17 cellular contexts compared by ENCODE assay signal in genomic region chr7:44282601-44283171, GRCh38. TPM values are rescaled to one million over a fixed set of nuclear protein-coding genes. Genes with fewer than 3 reads are reported as not detected.
DNase-seq lines count a peak whose midpoint lies in the region; ATAC-seq and TF ChIP-seq lines count a peak whose summit lies in the region.
"Had no signal": no experiment of that assay in that cellular context is flagged by ENCODE, and none has a peak within 500 bp of the region (broad histone marks: within the 10 kb centered on the region; RNA-seq: fewer than 3 reads in every experiment).

No MANE protein-coding gene starts in this region.

- H3K36me3 Mint-ChIP-seq in T-helper 17 cell (ENCODE audit: low read depth) = no peaks in the 10 kb centered on the region

- no peak overlapping the region for H3K27ac Mint-ChIP-seq in T-helper 17 cell
- H3K27ac Mint-ChIP-seq: activated T-helper 17 cell treated with anti-CD3 and anti-CD28 coated beads, Interleukin-2, amount 50 U/mL, for 72 hours; CD4-positive, alpha-beta T cell had no signal

- no peaks in the 10 kb centered on the region for H3K36me3 ChIP-seq in heart right ventricle
- H3K36me3 ChIP-seq: SJSA1 had no signal

- TF ChIP-seq CTCF in heart right ventricle (IDR thresholded peaks at IDR 0.05) = no peak

- intact Hi-C loops in heart right ventricle (cut with DNase I) (no loop called here), posterior vena cava (cut with DNase I) (no loop called here)

- peaks cover 11% of the 10 kb centered on the region for H3K27me3 Mint-ChIP-seq in T-helper 17 cell
- H3K27me3 Mint-ChIP-seq: activated T-helper 17 cell treated with anti-CD3 and anti-CD28 coated beads, Interleukin-2, amount 50 U/mL, for 72 hours; CD4-positive, alpha-beta T cell; central memory CD8-positive, alpha-beta T cell; stimulated activated naive CD8-positive, alpha-beta T cell treated with anti-CD3 and anti-CD28 coated beads, Interleukin-15, amount 100 ng/mL, for 72 hours had no signal

- peak; percentile 93 for DNase-seq in DMS 273 (lab: John Stamatoyannopoulos, UW; ENCODE audit: unreplicated experiment)
- DNase-seq in T-helper 17 cell = peak in 2 of 3 donors; percentile 1 to 8
- DNase-seq in heart right ventricle = peak in 1 of 2 donors; percentile 5
- DNase-seq in posterior vena cava (ENCODE audit: low spot score) = peak; percentile 62
- no peak for DNase-seq in activated gamma-delta T cell (lab: John Stamatoyannopoulos, UW)
- no peak for DNase-seq in Kasumi-1 (lab: John Stamatoyannopoulos, UW)
- no peak for DNase-seq in NCI-H226
- DNase-seq: GDM1; NCI-H774; stimulated activated naive CD8-positive, alpha-beta T cell treated with anti-CD3 and anti-CD28 coated beads, Interleukin-15, amount 100 ng/mL, for 72 hours had no signal

- H3K27ac ChIP-seq in heart right ventricle = peak overlapping the region in 8 of 10 donors; percentile 25 to 86 (median 82)
- H3K27ac ChIP-seq: SJSA1, VCaP had no signal

- H3K4me1 ChIP-seq in heart right ventricle = peaks cover 0 to 75% (median 31%) of the 10 kb centered on the region in 9 donors
- H3K4me1 ChIP-seq: SJSA1 had no signal

- H3K4me1 Mint-ChIP-seq in T-helper 17 cell = no peaks in the 10 kb centered on the region
- H3K4me1 Mint-ChIP-seq: activated T-helper 17 cell treated with anti-CD3 and anti-CD28 coated beads, Interleukin-2, amount 50 U/mL, for 72 hours; central memory CD8-positive, alpha-beta T cell; stimulated activated naive CD8-positive, alpha-beta T cell treated with anti-CD3 and anti-CD28 coated beads, Interleukin-15, amount 100 ng/mL, for 72 hours had no signal

- no peak for ATAC-seq in T-helper 17 cell
- ATAC-seq in heart right ventricle = peak in 1 of 8 donors; percentile 1
- no peak for ATAC-seq in HG03432 (IDR thresholded peaks at IDR 0.05; ENCODE audit: unreplicated experiment)
- ATAC-seq: activated T-helper 17 cell treated with anti-CD3 and anti-CD28 coated beads, Interleukin-2, amount 50 U/mL, for 72 hours; HCT116; stimulated activated naive CD8-positive, alpha-beta T cell treated with anti-CD3 and anti-CD28 coated beads, Interleukin-15, amount 100 ng/mL, for 72 hours had no signal

- H3K4me3 Mint-ChIP-seq in T-helper 17 cell = no peak overlapping the region
- H3K4me3 Mint-ChIP-seq: activated T-helper 17 cell treated with anti-CD3 and anti-CD28 coated beads, Interleukin-2, amount 50 U/mL, for 72 hours; CD4-positive, alpha-beta T cell; central memory CD8-positive, alpha-beta T cell; stimulated activated naive CD8-positive, alpha-beta T cell treated with anti-CD3 and anti-CD28 coated beads, Interleukin-15, amount 100 ng/mL, for 72 hours had no signal

- 86 to 89% methylated on average over 10 of the region's 10 CpGs for WGBS in heart right ventricle, 2 donors

- no peaks in the 10 kb centered on the region for H3K27me3 ChIP-seq in heart right ventricle
- H3K27me3 ChIP-seq: SJSA1 had no signal

- H3K4me3 ChIP-seq in heart right ventricle = no peak overlapping the region
- H3K4me3 ChIP-seq: SJSA1 had no signal

- H3K9me3 ChIP-seq in T-helper 17 cell (ENCODE audit: control insufficient read depth, low read length, poor library complexity, severe bottlenecking) (no peaks in the 10 kb centered on the region), heart right ventricle (no peaks in the 10 kb centered on the region)
- H3K9me3 ChIP-seq: SJSA1 had no signal

RNA-seq across cellular contexts. Expression of gene CAMK2B, which starts 42.7 kb away (rescaled TPM):
- total RNA-seq in T-helper 17 cell = under 1 TPM in 1 of 2 donors, not detected in 1; 0.31 TPM
- 100 to 1,000 TPM in 6 of 10 donors, 10 to 100 TPM in 4; 70.6 to 152 (median 126) TPM for total RNA-seq in heart right ventricle
- polyA plus RNA-seq in heart right ventricle = 100 to 1,000 TPM in 1 of 2 donors, 10 to 100 TPM in 1; 30.8 to 107 TPM
- 1 to 10 TPM; 1.2 to 3.5 TPM for total RNA-seq in posterior vena cava
- total RNA-seq: CD4-positive, alpha-beta T cell; SJSA1 had no signal

Comparison
In these comparisons a context has a peak if more than half of its experiments do, and no peak if none do; other contexts are left out.
1. DNase-seq: peak in DMS 273 (single experiment), T-helper 17 cell (2 of 3) and posterior vena cava (single experiment); none in activated gamma-delta T cell (single experiment), Kasumi-1 (0 of 2) and NCI-H226 (single experiment).
2. RNA of gene CAMK2B, which starts 42.7 kb away (total RNA-seq): 70.6 to 152 TPM in heart right ventricle; 1.2 to 3.5 TPM in posterior vena cava and 0.31 TPM in T-helper 17 cell; every median in the first group is over 10 times any median in the second.